ENCODE assay signal across 8 cellular contexts in the genomic region with DNA sequence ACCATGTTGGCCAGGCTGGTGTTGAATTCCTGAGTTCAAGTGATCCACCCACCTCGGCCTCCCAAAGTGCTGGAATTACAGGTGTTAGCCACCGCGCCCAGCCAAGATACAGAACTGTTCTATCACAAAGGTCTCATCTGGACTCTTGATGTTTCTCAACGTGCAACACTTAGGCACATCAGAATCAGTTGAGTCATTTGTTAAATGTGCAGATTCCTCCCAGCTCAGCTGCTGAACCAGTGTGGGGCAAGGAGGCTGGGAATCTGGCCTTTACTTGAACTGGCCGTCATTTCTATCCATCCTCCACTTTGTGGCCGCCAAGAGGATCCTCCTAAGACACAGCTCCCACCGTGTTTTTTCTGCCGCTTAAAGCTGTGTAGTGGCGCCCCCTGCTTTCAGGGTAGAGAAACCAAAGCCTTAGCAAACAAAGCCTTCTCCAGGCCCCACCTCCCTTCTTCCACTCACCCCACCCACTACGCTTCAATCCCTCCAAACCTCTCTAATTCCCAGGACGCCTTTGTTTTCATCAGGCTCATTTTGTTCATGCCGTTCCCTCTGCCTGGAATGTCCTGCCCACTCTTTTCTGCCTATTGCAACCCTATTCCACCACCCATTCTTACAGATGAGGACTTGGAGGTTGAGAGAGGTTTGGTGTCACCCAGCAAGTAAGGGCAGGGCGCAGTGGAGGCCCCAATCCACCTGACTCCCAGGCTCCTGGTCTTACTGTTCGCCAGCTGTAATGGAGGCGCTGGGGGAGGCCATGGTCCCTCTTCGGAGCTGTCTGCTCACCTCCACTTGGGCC. TPM values are rescaled to one million over a fixed set of nuclear protein-coding genes. Genes with fewer than 3 reads are reported as not detected.
DNase-seq lines count a peak whose midpoint lies in the region; ATAC-seq lines count a peak whose summit lies in the region.

No MANE protein-coding gene starts in this region.

- no peak overlapping the region for H3K27ac Mint-ChIP-seq in activated naive CD4-positive, alpha-beta T cell treated with anti-CD3 and anti-CD28 coated beads for 36 hours

- CTCF ChIA-PET in activated naive CD4-positive, alpha-beta T cell treated with anti-CD3 and anti-CD28 coated beads for 36 hours (lab: Charles Lee) = interaction anchor here (0.6 to 1.6 kb wide), 6 partner anchors 9 to 133 kb away, joined by 3 to 6 read pairs (median 4); no protein-coding TSS in a partner anchor

- no peak for ATAC-seq in GM19452 (IDR thresholded peaks at IDR 0.05; ENCODE audit: unreplicated experiment)

- no peak overlapping the region for H3K9ac ChIP-seq in rectal smooth muscle tissue (ENCODE audit: low read length)

- H3K36me3 ChIP-seq in rectal smooth muscle tissue (ENCODE audit: control insufficient read depth, insufficient read depth, low read length) = no peaks in the 10 kb centered on the region

- peak; percentile 61 for DNase-seq in activated naive CD4-positive, alpha-beta T cell treated with anti-CD3 and anti-CD28 coated beads for 36 hours
- no peak for DNase-seq in activated naive CD4-positive, alpha-beta T cell treated with anti-CD3 and anti-CD28 coated beads, Interleukin-2, amount 50 U/mL, for 16 hours
- peak; percentile 73 for DNase-seq in OCI-M1 (lab: John Stamatoyannopoulos, UW)
- peak; percentile 19 for DNase-seq in fibroblast of gingiva (ENCODE audit: low read depth)
- DNase-seq in NCI-H1092 treated with DMSO at 0.1 percent for 48 hours (lab: John Stamatoyannopoulos, UW) = no peak
- no peak for DNase-seq in NCI-H1092 (lab: John Stamatoyannopoulos, UW)

- intact Hi-C loops in activated naive CD4-positive, alpha-beta T cell treated with anti-CD3 and anti-CD28 coated beads for 36 hours (cut with micrococcal nuclease) = loop anchor here (1.0 to 2.0 kb wide), 2 partner anchors 25 to 31 kb away; no protein-coding TSS in a partner anchor

- no peaks in the 10 kb centered on the region for H3K36me3 Mint-ChIP-seq in activated naive CD4-positive, alpha-beta T cell treated with anti-CD3 and anti-CD28 coated beads for 36 hours (ENCODE audit: low read depth)

- H3K27me3 ChIP-seq in rectal smooth muscle tissue (ENCODE audit: control insufficient read depth, insufficient read depth, low read length) = peaks cover 5% of the 10 kb centered on the region

- H3K27me3 Mint-ChIP-seq in activated naive CD4-positive, alpha-beta T cell treated with anti-CD3 and anti-CD28 coated beads for 36 hours (ENCODE audit: low read depth) = peaks cover 19% of the 10 kb centered on the region

- no peaks in the 10 kb centered on the region for H3K9me3 Mint-ChIP-seq in activated naive CD4-positive, alpha-beta T cell treated with anti-CD3 and anti-CD28 coated beads for 36 hours

- no peak overlapping the region for H3K4me3 Mint-ChIP-seq in activated naive CD4-positive, alpha-beta T cell treated with anti-CD3 and anti-CD28 coated beads for 36 hours

- H3K27ac ChIP-seq in rectal smooth muscle tissue (ENCODE audit: low read depth, low read length) = peak overlapping the region; percentile 99

- H3K4me1 ChIP-seq in rectal smooth muscle tissue (ENCODE audit: control insufficient read depth, insufficient read depth, low read length) = peaks cover 43% of the 10 kb centered on the region

- peak overlapping the region; percentile 41 for H3K4me3 ChIP-seq in rectal smooth muscle tissue (ENCODE audit: low read length)

- peaks cover 4% of the 10 kb centered on the region for H3K4me1 Mint-ChIP-seq in activated naive CD4-positive, alpha-beta T cell treated with anti-CD3 and anti-CD28 coated beads for 36 hours (ENCODE audit: low read depth)

RNA-seq across cellular contexts. Expression of a gene that starts 0.8 kb away (rescaled TPM):
- 1 to 10 TPM; 1.3 to 1.4 TPM for total RNA-seq in activated naive CD4-positive, alpha-beta T cell treated with anti-CD3 and anti-CD28 coated beads for 36 hours

RNA-seq across cellular contexts. Expression of a gene that starts 15.7 kb away (rescaled TPM):
- total RNA-seq in activated naive CD4-positive, alpha-beta T cell treated with anti-CD3 and anti-CD28 coated beads for 36 hours = not detected

RNA-seq across cellular contexts. Expression of a gene that starts 46.2 kb away (rescaled TPM):
- total RNA-seq in activated naive CD4-positive, alpha-beta T cell treated with anti-CD3 and anti-CD28 coated beads for 36 hours = 10 to 100 TPM; 67.1 to 74.2 TPM

Comparison
In these comparisons a context has a peak if more than half of its experiments do, and no peak if none do; other contexts are left out.
1. DNase-seq: peak in activated naive CD4-positive, alpha-beta T cell treated with anti-CD3 and anti-CD28 coated beads for 36 hours (single experiment), OCI-M1 (single experiment) and fibroblast of gingiva (single experiment); none in activated naive CD4-positive, alpha-beta T cell treated with anti-CD3 and anti-CD28 coated beads, Interleukin-2, amount 50 U/mL, for 16 hours (single experiment), NCI-H1092 treated with DMSO at 0.1 percent for 48 hours (single experiment) and NCI-H1092 (single experiment).